In the genomic region with DNA sequence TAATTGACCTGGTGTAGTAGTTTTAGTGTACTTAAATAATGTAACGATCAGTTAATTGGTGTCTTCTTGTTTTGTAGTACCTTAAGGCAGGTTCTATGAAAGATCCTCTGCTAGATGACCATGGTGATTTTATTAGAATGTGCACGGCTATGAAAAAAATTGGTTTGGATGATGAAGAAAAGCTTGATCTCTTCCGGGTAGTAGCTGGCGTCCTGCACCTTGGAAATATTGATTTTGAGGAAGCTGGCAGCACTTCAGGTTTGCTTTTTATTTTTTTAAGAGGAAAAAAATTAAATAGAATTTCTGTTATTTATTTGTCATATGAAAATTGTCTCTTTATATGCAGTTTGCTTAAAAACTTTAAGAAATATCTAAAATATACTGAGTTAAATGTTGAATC, we compare ENCODE assay signal across 27 cellular contexts.
"Had no signal": no experiment of that assay in that cellular context is flagged by ENCODE, and none has a peak within 500 bp of the region (broad histone marks: within the 10 kb centered on the region; RNA-seq: fewer than 3 reads in every experiment).

No MANE protein-coding gene starts in this region.

- ATAC-seq: activated CD4-positive, CD25-positive, alpha-beta regulatory T cell treated with anti-CD3 and anti-CD28 coated beads, Interleukin-2, amount 50 U/mL, for 24 hours; activated CD8-positive, alpha-beta T cell treated with anti-CD3 and anti-CD28 coated beads for 36 hours; activated naive CD8-positive, alpha-beta T cell treated with anti-CD3 and anti-CD28 coated beads, Interleukin-2, amount 50 U/mL, for 24 hours; activated T-cell treated with anti-CD3 and anti-CD28 coated beads, Interleukin-2, amount 50 U/mL, for 4 hours; esophagus mucosa; gastrocnemius medialis; heart left ventricle had no signal

- DNase-seq: activated B cell treated with CpG ODN at 0.5 μM for 24 hours; activated CD4-positive, alpha-beta T cell treated with anti-CD3 and anti-CD28 coated beads for 48 hours; activated CD4-positive, alpha-beta T cell treated with anti-CD3 and anti-CD28 coated beads, Interleukin-2, amount 50 U/mL, for 1 hour; activated CD4-positive, alpha-beta T cell treated with anti-CD3 and anti-CD28 coated beads, Interleukin-2, amount 50 U/mL, for 48 hours; activated CD8-positive, alpha-beta memory T cell treated with anti-CD3 and anti-CD28 coated beads for 24 hours; activated CD8-positive, alpha-beta T cell treated with anti-CD3 and anti-CD28 coated beads for 36 hours; activated effector memory CD4-positive, alpha-beta T cell treated with anti-CD3 and anti-CD28 coated beads, Interleukin-2, amount 50 U/mL, for 16 hours; activated naive CD4-positive, alpha-beta T cell treated with anti-CD3 and anti-CD28 coated beads for 36 hours; activated naive CD8-positive, alpha-beta T cell treated with anti-CD3 and anti-CD28 coated beads for 36 hours; activated naive CD8-positive, alpha-beta T cell treated with anti-CD3 and anti-CD28 coated beads, Interleukin-2, amount 50 U/mL, for 24 hours; activated T-cell treated with anti-CD3 and anti-CD28 coated beads, Interleukin-2, amount 50 U/mL, for 4 hours; adrenal gland; amygdala; aorta; dorsolateral prefrontal cortex; effector memory CD4-positive, alpha-beta T cell; endodermal cell; foreskin fibroblast; gastrocnemius medialis; glutamatergic neuron; heart left ventricle; T-helper 2 cell had no signal

- H3K36me3 ChIP-seq: adrenal gland, breast epithelium, cardiac muscle cell, gastrocnemius medialis had no signal

- H3K4me3 ChIP-seq: adrenal gland, breast epithelium, cardiac muscle cell, coronary artery, dorsolateral prefrontal cortex, gastrocnemius medialis, heart left ventricle had no signal

- H3K27me3 ChIP-seq: adrenal gland, breast epithelium, cardiac muscle cell, dorsolateral prefrontal cortex, gastrocnemius medialis, heart left ventricle had no signal

- H3K4me1 ChIP-seq: adrenal gland, breast epithelium, gastrocnemius medialis, heart left ventricle had no signal

- H3K9me3 ChIP-seq: adrenal gland, breast epithelium, gastrocnemius medialis, heart left ventricle had no signal

- H3K27ac ChIP-seq: adrenal gland, cardiac muscle cell, coronary artery, dorsolateral prefrontal cortex, gastrocnemius medialis, heart left ventricle had no signal
